ENCODE assay signal across 8 cellular contexts in the genomic region with DNA sequence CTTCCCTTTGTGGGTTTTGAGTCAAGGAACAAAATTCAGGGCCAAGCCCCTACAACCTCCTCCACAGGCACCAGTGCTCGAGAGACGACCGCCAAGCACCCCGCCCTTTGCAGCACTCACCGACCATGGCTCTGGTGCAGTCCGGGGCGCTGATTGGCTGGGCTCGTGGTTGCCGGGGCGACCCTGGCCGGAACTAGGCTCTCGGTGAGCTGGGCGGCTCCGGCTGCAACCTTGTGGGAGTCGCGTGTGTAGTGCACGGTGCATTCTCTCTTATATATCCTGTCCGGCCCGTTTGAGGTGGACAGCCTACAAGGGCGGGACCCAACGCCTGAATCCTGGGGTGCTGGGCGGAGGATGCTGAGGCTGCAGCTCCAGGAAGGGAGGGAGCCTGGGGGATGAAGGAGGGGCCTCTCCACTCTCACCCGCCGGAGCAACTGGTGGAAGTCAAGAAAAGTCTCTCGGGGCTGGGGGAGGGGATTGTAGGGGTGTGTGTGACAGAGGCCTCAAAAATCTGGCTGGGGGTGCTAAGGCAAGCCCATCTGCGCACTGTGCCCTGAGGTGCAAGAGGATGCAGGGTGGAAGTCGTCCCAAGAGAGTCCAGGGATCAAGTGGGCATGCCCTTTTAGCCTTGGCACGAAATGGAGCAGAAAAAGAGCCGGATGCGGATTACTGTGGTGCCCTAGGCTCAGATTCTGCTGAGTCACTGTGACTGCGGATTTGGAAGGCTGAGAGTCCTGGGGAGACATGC. TPM values are rescaled to one million over a fixed set of nuclear protein-coding genes. Genes with fewer than 3 reads are reported as not detected.
DNase-seq lines count a peak whose midpoint lies in the region; ATAC-seq and TF ChIP-seq lines count a peak whose summit lies in the region.

Gene NQO1, minus strand, starts transcription at position 248 of the 748 bp plus-strand sequence. Its CDS starts 121 bp downstream, at position 127.

- peak; percentile 43 for TF ChIP-seq POLR2A in erythroblast (IDR thresholded peaks at IDR 0.05; ENCODE audit: low read length)

- H3K4me3 ChIP-seq in OCI-LY7 (ENCODE audit: low read depth, low read length, poor library complexity, severe bottlenecking), result peak within 1 kb of the TSS; percentile 66
- peak within 1 kb of the TSS; percentile 62 for H3K4me3 ChIP-seq in mucosa of stomach (ENCODE audit: low read length)

- H3K9me2 ChIP-seq in OCI-LY7 (ENCODE audit: insufficient read depth, low read length), result no peaks in the 10 kb centered on the region

- intact Hi-C loops in OCI-LY7 (cut with micrococcal nuclease; ENCODE audit: unreplicated experiment), result no loop called here

- H3K36me3 ChIP-seq in OCI-LY7 (ENCODE audit: insufficient read depth, low read length), result no peaks in the 10 kb centered on the region
- no peaks in the 10 kb centered on the region for H3K36me3 ChIP-seq in mucosa of stomach (ENCODE audit: control insufficient read depth, insufficient read depth, low read length)

- no peaks in the 10 kb centered on the region for H3K79me2 ChIP-seq in OCI-LY7 (ENCODE audit: insufficient read depth, low read depth, low read length)

- H3K9me3 ChIP-seq in OCI-LY7 (ENCODE audit: low read length) (no peaks in the 10 kb centered on the region), mucosa of stomach (ENCODE audit: control insufficient read depth, low read length) (no peaks in the 10 kb centered on the region)

- H3K27ac ChIP-seq in OCI-LY7 (ENCODE audit: low read depth, low read length, poor library complexity, severe bottlenecking), result peak within 1 kb of the TSS; percentile 59

- H4K20me1 ChIP-seq in OCI-LY7 (ENCODE audit: insufficient read depth, low read length), result no peaks in the 10 kb centered on the region

- DNase-seq in Caki2 (ENCODE audit: low read depth) (peak; percentile 99), HUDEP-2 (lab: John Stamatoyannopoulos, UW; ENCODE audit: unreplicated experiment in 76 of 76) (peak in 73 of 76 experiments; percentile 34 to 95 (median 80)), OCI-LY7 (ENCODE audit: low spot score) (peak; percentile 90), erythroblast (lab: John Stamatoyannopoulos, UW) (peak; percentile 82 to 86)
- peak; percentile 80 for DNase-seq in activated T-cell treated with anti-CD3 and anti-CD28 coated beads, Interleukin-2, amount 50 U/mL, for 1 hour
- peak; percentile 68 to 69 for DNase-seq in stimulated activated CD8-positive, alpha-beta memory T cell treated with anti-CD3 and anti-CD28 coated beads, Interleukin-7, amount 100 ng/mL, for 1 hour (ENCODE audit: low read depth in 2 of 2)

- H3K27me3 ChIP-seq in mucosa of stomach (ENCODE audit: control insufficient read depth, insufficient read depth, low read length), result no peaks in the 10 kb centered on the region

- peaks cover 32% of the 10 kb centered on the region for H3K4me1 ChIP-seq in OCI-LY7 (ENCODE audit: insufficient read depth, low read length, poor library complexity, severe bottlenecking)
- H3K4me1 ChIP-seq in mucosa of stomach (ENCODE audit: control insufficient read depth, insufficient read depth, low read length), result peaks cover 4% of the 10 kb centered on the region

- POLR2A ChIA-PET in OCI-LY7 (lab: Charles Lee), result interaction anchor here (0.6 to 4.2 kb wide), 8 partner anchors 15 to 99 kb away, joined by 3 to 24 read pairs (median 3); partner anchors contain the start of genes NOB1 and WWP2

- in situ Hi-C loops in Caki2 (cut with HindIII; ENCODE audit: low pct_unique_long_range_greater_than_20kb, low sequenced_read_pairs), result no loop called here

- peak; percentile 96 for ATAC-seq in GM21367 (IDR thresholded peaks at IDR 0.05; ENCODE audit: unreplicated experiment)

- CTCF ChIA-PET in OCI-LY7 (lab: Charles Lee; ENCODE audit: unreplicated experiment), result interaction anchor here (0.5 to 1.3 kb wide), 2 partner anchors 36 to 307 kb away, joined by 3 read pairs; no protein-coding TSS in a partner anchor

- H2AFZ ChIP-seq in OCI-LY7 (ENCODE audit: low read length), result peak within 1 kb of the TSS; percentile 94

- peak within 1 kb of the TSS; percentile 81 for H3K4me2 ChIP-seq in OCI-LY7 (ENCODE audit: low read length)

- peak within 1 kb of the TSS; percentile 99 for H3K9ac ChIP-seq in mucosa of stomach (ENCODE audit: low read length)

- TF ChIP-seq CTCF in OCI-LY7 (conservative IDR thresholded peaks at IDR 0.05; ENCODE audit: low read length), result no peak

- no TSS peak for BruUV-seq in OCI-LY7 (replicated peaks; lab: Mats Ljungman, UMichigan)

RNA-seq across cellular contexts. Expression of gene NQO1, which starts in this region (rescaled TPM):
- total RNA-seq in Caki2 (2014; rRNA removed; shearing (Covaris generic); ENCODE audit: low replicate concordance), result 3,594 and 3,651 TPM in 2 replicates
- total RNA-seq in OCI-LY7 (2014; rRNA removed; shearing (Covaris generic)), result 3.2 and 3.6 TPM in 2 replicates
- total RNA-seq in OCI-LY7 (2022), result 4.1 TPM in 2 replicates

Comparison
In these comparisons a context has a peak if more than half of its experiments do, and no peak if none do; other contexts are left out.
1. Peak in every context shown above with its lines: DNase-seq, ATAC-seq, H3K4me3 ChIP-seq and H3K27ac ChIP-seq.
2. RNA of gene NQO1 (total RNA-seq): 3,594 to 3,651 TPM in Caki2; 3.2 to 4.1 TPM in OCI-LY7; every median in the first group is over 100 times any median in the second.